Comparison of ENCODE assay signal across 19 cellular contexts in genomic region chr11:70745451-70745850, GRCh38.
DNase-seq lines count a peak whose midpoint lies in the region; ATAC-seq and TF ChIP-seq lines count a peak whose summit lies in the region.
"Had no signal": no experiment of that assay in that cellular context is flagged by ENCODE, and none has a peak within 500 bp of the region (broad histone marks: within the 10 kb centered on the region; RNA-seq: fewer than 3 reads in every experiment).

No MANE protein-coding gene starts in this region.

- no peak for TF ChIP-seq CTCF in CD14-positive monocyte (IDR thresholded peaks at IDR 0.05)
- TF ChIP-seq CTCF in WTC11 (IDR thresholded peaks at IDR 0.05), result no peak
- TF ChIP-seq CTCF in neural progenitor cell (IDR thresholded peaks at IDR 0.05), result no peak
- TF ChIP-seq CTCF in osteoblast (IDR thresholded peaks at IDR 0.05; ENCODE audit: extremely low read depth, low read depth, low read length), result no peak
- no peak for TF ChIP-seq CTCF in tibial artery (IDR thresholded peaks at IDR 0.05)

- H3K27ac Mint-ChIP-seq in CD14-positive monocyte (no peak overlapping the region), WTC11 (peak overlapping the region; percentile 33; the same call in 1 of the 2 replicates), neural progenitor cell (no peak overlapping the region)
- H3K27ac Mint-ChIP-seq in naive thymus-derived CD4-positive, alpha-beta T cell, result no peak overlapping the region
- H3K27ac Mint-ChIP-seq: CD4-positive, alpha-beta memory T cell had no signal

- H2AFZ ChIP-seq in neural progenitor cell (replicated peaks) (no peak overlapping the region), osteoblast (ENCODE audit: low read length) (no peak overlapping the region)

- H3K27ac ChIP-seq in neural progenitor cell (no peak overlapping the region), osteoblast (ENCODE audit: low read depth, low read length) (no peak overlapping the region), tibial artery (no peak overlapping the region)
- no peak overlapping the region for H3K27ac ChIP-seq in naive thymus-derived CD4-positive, alpha-beta T cell (ENCODE audit: low read depth, low read length)
- H3K27ac ChIP-seq: 22Rv1; BLaER1 treated with 17β-estradiol and CSF1 and Interleukin-3, amounts not matched to agents 10 nM and 100 nM had no signal

- intact Hi-C loops in CD14-positive monocyte (cut with micrococcal nuclease) (no loop called here), tibial artery (cut with DNase I; ENCODE audit: low total_unique reads) (no loop called here)
- intact Hi-C loops in naive thymus-derived CD4-positive, alpha-beta T cell (cut with micrococcal nuclease), result no loop called here

- H3K27me3 Mint-ChIP-seq in CD14-positive monocyte (ENCODE audit: low read depth in 3 of 3) (peaks cover 8 to 9% (median 8%) of the 10 kb centered on the region in 3 donors), WTC11 (ENCODE audit: low read depth) (no peaks in the 10 kb centered on the region), neural progenitor cell (ENCODE audit: insufficient read depth, low read depth) (peaks cover 20% of the 10 kb centered on the region)
- H3K27me3 Mint-ChIP-seq in naive thymus-derived CD4-positive, alpha-beta T cell, result peaks cover 0 to 45% (median 9%) of the 10 kb centered on the region in 5 donors

- H3K27me3 ChIP-seq in neural progenitor cell, result no peaks in the 10 kb centered on the region
- H3K27me3 ChIP-seq in osteoblast (ENCODE audit: insufficient read depth, low read length), result peaks cover 13% of the 10 kb centered on the region
- no peaks in the 10 kb centered on the region for H3K27me3 ChIP-seq in naive thymus-derived CD4-positive, alpha-beta T cell (ENCODE audit: control insufficient read depth in 2 of 2, insufficient read depth in 2 of 2, low read length in 2 of 2)
- H3K27me3 ChIP-seq in tibial artery, result peaks cover 0 to 59% of the 10 kb centered on the region in 2 donors
- H3K27me3 ChIP-seq: BE2C had no signal

- no peaks in the 10 kb centered on the region for H3K36me3 ChIP-seq in neural progenitor cell
- H3K36me3 ChIP-seq in osteoblast (ENCODE audit: insufficient read depth, low read length), result no peaks in the 10 kb centered on the region
- H3K36me3 ChIP-seq in naive thymus-derived CD4-positive, alpha-beta T cell (ENCODE audit: control insufficient read depth in 2 of 3, insufficient read depth in 3 of 3, low read length in 3 of 3), result no peaks in the 10 kb centered on the region
- no peaks in the 10 kb centered on the region for H3K36me3 ChIP-seq in tibial artery
- H3K36me3 ChIP-seq: BE2C; BLaER1 treated with 17β-estradiol and CSF1 and Interleukin-3, amounts not matched to agents 10 nM and 100 nM had no signal

- H3K9me3 Mint-ChIP-seq in CD14-positive monocyte, result peaks cover 11 to 21% (median 20%) of the 10 kb centered on the region in 7 donors
- H3K9me3 Mint-ChIP-seq in WTC11, result peaks cover 13% of the 10 kb centered on the region
- H3K9me3 Mint-ChIP-seq in neural progenitor cell, result peaks cover 22% of the 10 kb centered on the region
- peaks cover 0 to 22% (median 8%) of the 10 kb centered on the region in 11 donors for H3K9me3 Mint-ChIP-seq in naive thymus-derived CD4-positive, alpha-beta T cell

- no peak overlapping the region for H3K4me3 Mint-ChIP-seq in CD14-positive monocyte
- H3K4me3 Mint-ChIP-seq in WTC11, result no peak overlapping the region
- peak overlapping the region; percentile 38 for H3K4me3 Mint-ChIP-seq in neural progenitor cell
- H3K4me3 Mint-ChIP-seq in naive thymus-derived CD4-positive, alpha-beta T cell, result no peak overlapping the region
- H3K4me3 Mint-ChIP-seq: CD4-positive, alpha-beta memory T cell had no signal

- H3K4me2 ChIP-seq in neural progenitor cell (no peak overlapping the region), osteoblast (ENCODE audit: insufficient read depth, low read length) (no peak overlapping the region)

- H3K4me1 ChIP-seq in neural progenitor cell, result peaks cover 14% of the 10 kb centered on the region
- H3K4me1 ChIP-seq in osteoblast (ENCODE audit: insufficient read depth, low read length), result no peaks in the 10 kb centered on the region
- H3K4me1 ChIP-seq in naive thymus-derived CD4-positive, alpha-beta T cell (ENCODE audit: control insufficient read depth in 2 of 2, insufficient read depth in 2 of 2, low read length in 2 of 2), result no peaks in the 10 kb centered on the region
- H3K4me1 ChIP-seq in tibial artery, result no peaks in the 10 kb centered on the region

- peaks cover 19% of the 10 kb centered on the region for H3F3A ChIP-seq in neural progenitor cell (ENCODE audit: low read depth)

- DNase-seq in CD14-positive monocyte (ENCODE audit: low spot score) (peak; percentile 36), WTC11 (ENCODE audit: low spot score) (no peak), neural progenitor cell (ENCODE audit: low spot score) (no peak), osteoblast (ENCODE audit: insufficient read length, low spot score, missing footprints) (peak; percentile 66), NAMALWA (ENCODE audit: low spot score) (no peak), tibial artery (no peak)
- DNase-seq in naive thymus-derived CD4-positive, alpha-beta T cell, result no peak
- DNase-seq: AML-193; BE2C; CD4-positive, alpha-beta memory T cell; COR-L47; DMS153; DND-41; GOT3; H7; HCEC 1CT had no signal

- no peak overlapping the region for H3K9ac ChIP-seq in neural progenitor cell
- H3K9ac ChIP-seq: BLaER1 treated with 17β-estradiol and CSF1 and Interleukin-3, amounts not matched to agents 10 nM and 100 nM had no signal

- H3K4me1 Mint-ChIP-seq in CD14-positive monocyte, result no peaks in the 10 kb centered on the region
- H3K4me1 Mint-ChIP-seq in WTC11, result peaks cover 60% of the 10 kb centered on the region
- H3K4me1 Mint-ChIP-seq in neural progenitor cell, result peaks cover 34% of the 10 kb centered on the region
- no peaks in the 10 kb centered on the region for H3K4me1 Mint-ChIP-seq in naive thymus-derived CD4-positive, alpha-beta T cell

- no peaks in the 10 kb centered on the region for H3K9me3 ChIP-seq in neural progenitor cell (ENCODE audit: low read depth)
- peaks cover 5% of the 10 kb centered on the region for H3K9me3 ChIP-seq in osteoblast (ENCODE audit: low read depth, low read length)
- H3K9me3 ChIP-seq in naive thymus-derived CD4-positive, alpha-beta T cell (ENCODE audit: control insufficient read depth in 2 of 3, low read length in 3 of 3), result peaks cover 0 to 4% (median 0%) of the 10 kb centered on the region in 3 experiments
- H3K9me3 ChIP-seq in tibial artery, result peaks cover 0 to 10% (median 5%) of the 10 kb centered on the region in 3 donors
- H3K9me3 ChIP-seq: BE2C had no signal

- POLR2A ChIA-PET in WTC11 (lab: Charles Lee), result no interaction called here
- POLR2A ChIA-PET in naive thymus-derived CD4-positive, alpha-beta T cell (lab: Charles Lee), result no interaction called here

- H3K79me2 ChIP-seq in neural progenitor cell (ENCODE audit: low read depth) (no peaks in the 10 kb centered on the region), osteoblast (ENCODE audit: insufficient read depth, low read length) (no peaks in the 10 kb centered on the region)

- CTCF ChIA-PET in WTC11 (lab: Charles Lee), result no interaction called here
- CTCF ChIA-PET in naive thymus-derived CD4-positive, alpha-beta T cell (lab: Charles Lee), result no interaction called here

- H3K4me3 ChIP-seq in neural progenitor cell, result no peak overlapping the region
- H3K4me3 ChIP-seq in osteoblast (ENCODE audit: insufficient read depth, low read length), result no peak overlapping the region
- H3K4me3 ChIP-seq in naive thymus-derived CD4-positive, alpha-beta T cell (ENCODE audit: low read length), result no peak overlapping the region
- no peak overlapping the region for H3K4me3 ChIP-seq in tibial artery
- H3K4me3 ChIP-seq: BLaER1 treated with 17β-estradiol and CSF1 and Interleukin-3, amounts not matched to agents 10 nM and 100 nM had no signal

- ATAC-seq in WTC11 (no peak), HG03095 (IDR thresholded peaks at IDR 0.05; ENCODE audit: unreplicated experiment) (no peak)
- no peak for ATAC-seq in naive thymus-derived CD4-positive, alpha-beta T cell

- no peaks in the 10 kb centered on the region for H3K36me3 Mint-ChIP-seq in CD14-positive monocyte
- H3K36me3 Mint-ChIP-seq in WTC11, result peaks cover 14% of the 10 kb centered on the region
- H3K36me3 Mint-ChIP-seq in neural progenitor cell, result no peaks in the 10 kb centered on the region
- H3K36me3 Mint-ChIP-seq in naive thymus-derived CD4-positive, alpha-beta T cell, result peaks cover 0 to 11% (median 0%) of the 10 kb centered on the region in 5 donors
- H3K36me3 Mint-ChIP-seq: CD4-positive, alpha-beta memory T cell had no signal

- H4K20me1 ChIP-seq in neural progenitor cell (ENCODE audit: low read depth), result no peaks in the 10 kb centered on the region
- H4K20me1 ChIP-seq in osteoblast (ENCODE audit: insufficient read depth, low read length), result peaks cover 3% of the 10 kb centered on the region

TF ChIP-seq in WTC11, 78 proteins besides CTCF, POLR2A, EP300 and RAD21 (continues in another document):
- TF ChIP-seq STAT6 (CRISPR knock-in tag; conservative IDR thresholded peaks at IDR 0.05; ENCODE audit: low read depth) (no peak), KAT7 (CRISPR knock-in tag; IDR thresholded peaks at IDR 0.05; ENCODE audit: borderline replicate concordance) (no peak), ETV6 (CRISPR knock-in tag; IDR thresholded peaks at IDR 0.05) (no peak), TP53 (CRISPR knock-in tag; IDR thresholded peaks at IDR 0.05) (no peak), CDX4 (CRISPR knock-in tag; IDR thresholded peaks at IDR 0.05; ENCODE audit: borderline replicate concordance) (no peak)

Comparison
In these comparisons a context has a peak if more than half of its experiments do, and no peak if none do; other contexts are left out.
1. DNase-seq: peak in CD14-positive monocyte (single experiment) and osteoblast (single experiment); none in WTC11 (single experiment), neural progenitor cell (single experiment), naive thymus-derived CD4-positive, alpha-beta T cell (0 of 9), NAMALWA (single experiment) and tibial artery (0 of 2).